ENCODE assay signal across 9 cellular contexts in the genomic region with DNA sequence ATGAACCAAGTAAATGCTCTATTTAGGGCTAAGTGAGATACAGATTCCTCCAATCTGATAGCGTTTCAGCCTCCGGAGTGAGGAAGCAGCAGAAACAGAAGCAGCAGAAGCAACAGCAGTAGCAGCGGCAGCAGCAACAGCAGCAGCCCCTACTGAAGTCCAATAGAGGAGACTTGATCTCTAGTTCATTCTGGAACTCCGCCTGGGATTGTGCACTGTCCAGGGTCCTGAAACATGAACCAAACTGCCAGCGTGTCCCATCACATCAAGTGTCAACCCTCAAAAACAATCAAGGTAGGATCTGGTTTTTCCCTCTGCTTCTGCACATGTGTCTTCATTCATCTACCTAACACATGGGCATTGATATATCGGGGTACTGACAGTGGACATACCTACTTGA. TPM values are rescaled to one million over a fixed set of nuclear protein-coding genes. Genes with fewer than 3 reads are reported as not detected.
DNase-seq lines count a peak whose midpoint lies in the region; ATAC-seq and TF ChIP-seq lines count a peak whose summit lies in the region.
"Had no signal": no experiment of that assay in that cellular context is flagged by ENCODE, and none has a peak within 500 bp of the region (broad histone marks: within the 10 kb centered on the region; RNA-seq: fewer than 3 reads in every experiment).

A gene (plus strand): TSS at position 97 of the 400 bp plus-strand sequence.

- H3F3A ChIP-seq in GM23338 (replicated peaks; ENCODE audit: low read depth), result no peaks in the 10 kb centered on the region

- no peaks in the 10 kb centered on the region for H3K27me3 ChIP-seq in GM23338 (ENCODE audit: insufficient read depth)

- H4K20me1 ChIP-seq in GM23338 (replicated peaks; ENCODE audit: insufficient read depth), result no peaks in the 10 kb centered on the region

- H3K27ac ChIP-seq in GM23338 (ENCODE audit: low read depth), result no peak within 1 kb of the TSS

- peaks cover 5% of the 10 kb centered on the region; the same call in 2 of the 3 replicates for H3K4me1 Mint-ChIP-seq in GM23338
- no peaks in the 10 kb centered on the region for H3K4me1 Mint-ChIP-seq in brain

- no peak within 1 kb of the TSS for H3K4me2 ChIP-seq in GM23338

- TF ChIP-seq CTCF in GM23338 (conservative IDR thresholded peaks at IDR 0.05; ENCODE audit: low read depth in 2 of 2) (no peak), brain (conservative IDR thresholded peaks at IDR 0.05) (no peak)

- peak; percentile 93 for ATAC-seq in GM23338
- ATAC-seq in activated CD4-positive, CD25-positive, alpha-beta regulatory T cell treated with anti-CD3 and anti-CD28 coated beads, Interleukin-2, amount 50 U/mL, for 24 hours, result no peak

- no peaks in the 10 kb centered on the region for H3K9me2 ChIP-seq in GM23338 (ENCODE audit: insufficient read depth)

- DNase-seq in GM23338 (ENCODE audit: low spot score), result peak; percentile 66
- DNase-seq in LoVo (ENCODE audit: low spot score), result peak; percentile 21
- DNase-seq in myocyte (ENCODE audit: low read depth), result peak; percentile 14
- DNase-seq in T-helper 1 cell, result no peak
- DNase-seq in NCI-H2227 (lab: John Stamatoyannopoulos, UW; ENCODE audit: unreplicated experiment), result no peak
- DNase-seq: GF-D8 had no signal

- H3K27ac Mint-ChIP-seq in GM23338 (no peak within 1 kb of the TSS), brain (no peak within 1 kb of the TSS)
- H3K27ac Mint-ChIP-seq: dendritic cell treated with granulocyte-macrophage colony-stimulating factor and Interleukin-4, amounts not matched to agents 40 ng/mL and 50 ng/mL, for 4 days had no signal

- no peaks in the 10 kb centered on the region for H3K36me3 Mint-ChIP-seq in GM23338 (ENCODE audit: low read depth)
- H3K36me3 Mint-ChIP-seq in brain, result no peaks in the 10 kb centered on the region

- H3K4me3 Mint-ChIP-seq in GM23338, result no peak within 1 kb of the TSS
- peak within 1 kb of the TSS; percentile 9 to 73 (median 44) for H3K4me3 Mint-ChIP-seq in brain
- H3K4me3 Mint-ChIP-seq: dendritic cell treated with granulocyte-macrophage colony-stimulating factor and Interleukin-4, amounts not matched to agents 40 ng/mL and 50 ng/mL, for 4 days had no signal

- H3K79me2 ChIP-seq in GM23338 (replicated peaks; ENCODE audit: insufficient read depth), result no peaks in the 10 kb centered on the region

- H3K9me3 Mint-ChIP-seq in GM23338 (peaks cover 5% of the 10 kb centered on the region; the same call in 2 of the 3 replicates), brain (no peaks in the 10 kb centered on the region)
- H3K9me3 Mint-ChIP-seq: dendritic cell treated with granulocyte-macrophage colony-stimulating factor and Interleukin-4, amounts not matched to agents 40 ng/mL and 50 ng/mL, for 4 days had no signal

- H3K4me1 ChIP-seq in GM23338 (ENCODE audit: insufficient read depth), result no peaks in the 10 kb centered on the region

- H3K36me3 ChIP-seq in GM23338 (ENCODE audit: insufficient read depth), result no peaks in the 10 kb centered on the region

- H3K4me3 ChIP-seq in GM23338, result no peak within 1 kb of the TSS

- H2AFZ ChIP-seq in GM23338, result no peak within 1 kb of the TSS

- H3K27me3 Mint-ChIP-seq in GM23338 (ENCODE audit: insufficient read depth, low read depth, poor library complexity), result no peaks in the 10 kb centered on the region
- peaks cover 14% of the 10 kb centered on the region for H3K27me3 Mint-ChIP-seq in brain
- H3K27me3 Mint-ChIP-seq: dendritic cell treated with granulocyte-macrophage colony-stimulating factor and Interleukin-4, amounts not matched to agents 40 ng/mL and 50 ng/mL, for 4 days had no signal

TF ChIP-seq in GM23338, 12 proteins besides CTCF, POLR2A, EP300 and RAD21 (continues in another document):
- TF ChIP-seq, protein P1, sequence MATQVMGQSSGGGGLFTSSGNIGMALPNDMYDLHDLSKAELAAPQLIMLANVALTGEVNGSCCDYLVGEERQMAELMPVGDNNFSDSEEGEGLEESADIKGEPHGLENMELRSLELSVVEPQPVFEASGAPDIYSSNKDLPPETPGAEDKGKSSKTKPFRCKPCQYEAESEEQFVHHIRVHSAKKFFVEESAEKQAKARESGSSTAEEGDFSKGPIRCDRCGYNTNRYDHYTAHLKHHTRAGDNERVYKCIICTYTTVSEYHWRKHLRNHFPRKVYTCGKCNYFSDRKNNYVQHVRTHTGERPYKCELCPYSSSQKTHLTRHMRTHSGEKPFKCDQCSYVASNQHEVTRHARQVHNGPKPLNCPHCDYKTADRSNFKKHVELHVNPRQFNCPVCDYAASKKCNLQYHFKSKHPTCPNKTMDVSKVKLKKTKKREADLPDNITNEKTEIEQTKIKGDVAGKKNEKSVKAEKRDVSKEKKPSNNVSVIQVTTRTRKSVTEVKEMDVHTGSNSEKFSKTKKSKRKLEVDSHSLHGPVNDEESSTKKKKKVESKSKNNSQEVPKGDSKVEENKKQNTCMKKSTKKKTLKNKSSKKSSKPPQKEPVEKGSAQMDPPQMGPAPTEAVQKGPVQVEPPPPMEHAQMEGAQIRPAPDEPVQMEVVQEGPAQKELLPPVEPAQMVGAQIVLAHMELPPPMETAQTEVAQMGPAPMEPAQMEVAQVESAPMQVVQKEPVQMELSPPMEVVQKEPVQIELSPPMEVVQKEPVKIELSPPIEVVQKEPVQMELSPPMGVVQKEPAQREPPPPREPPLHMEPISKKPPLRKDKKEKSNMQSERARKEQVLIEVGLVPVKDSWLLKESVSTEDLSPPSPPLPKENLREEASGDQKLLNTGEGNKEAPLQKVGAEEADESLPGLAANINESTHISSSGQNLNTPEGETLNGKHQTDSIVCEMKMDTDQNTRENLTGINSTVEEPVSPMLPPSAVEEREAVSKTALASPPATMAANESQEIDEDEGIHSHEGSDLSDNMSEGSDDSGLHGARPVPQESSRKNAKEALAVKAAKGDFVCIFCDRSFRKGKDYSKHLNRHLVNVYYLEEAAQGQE (IDR thresholded peaks at IDR 0.05; ENCODE audit: unreplicated experiment), result peak; percentile 85
- TF ChIP-seq ZNF114 (CRISPR knock-in tag; IDR thresholded peaks at IDR 0.05), result no peak
- TF ChIP-seq CREB1 (CRISPR knock-in tag; IDR thresholded peaks at IDR 0.05; ENCODE audit: low read depth), result no peak
- TF ChIP-seq POLR2AphosphoS5 (IDR thresholded peaks at IDR 0.05; ENCODE audit: low read depth), result no peak
- TF ChIP-seq, protein P2, sequence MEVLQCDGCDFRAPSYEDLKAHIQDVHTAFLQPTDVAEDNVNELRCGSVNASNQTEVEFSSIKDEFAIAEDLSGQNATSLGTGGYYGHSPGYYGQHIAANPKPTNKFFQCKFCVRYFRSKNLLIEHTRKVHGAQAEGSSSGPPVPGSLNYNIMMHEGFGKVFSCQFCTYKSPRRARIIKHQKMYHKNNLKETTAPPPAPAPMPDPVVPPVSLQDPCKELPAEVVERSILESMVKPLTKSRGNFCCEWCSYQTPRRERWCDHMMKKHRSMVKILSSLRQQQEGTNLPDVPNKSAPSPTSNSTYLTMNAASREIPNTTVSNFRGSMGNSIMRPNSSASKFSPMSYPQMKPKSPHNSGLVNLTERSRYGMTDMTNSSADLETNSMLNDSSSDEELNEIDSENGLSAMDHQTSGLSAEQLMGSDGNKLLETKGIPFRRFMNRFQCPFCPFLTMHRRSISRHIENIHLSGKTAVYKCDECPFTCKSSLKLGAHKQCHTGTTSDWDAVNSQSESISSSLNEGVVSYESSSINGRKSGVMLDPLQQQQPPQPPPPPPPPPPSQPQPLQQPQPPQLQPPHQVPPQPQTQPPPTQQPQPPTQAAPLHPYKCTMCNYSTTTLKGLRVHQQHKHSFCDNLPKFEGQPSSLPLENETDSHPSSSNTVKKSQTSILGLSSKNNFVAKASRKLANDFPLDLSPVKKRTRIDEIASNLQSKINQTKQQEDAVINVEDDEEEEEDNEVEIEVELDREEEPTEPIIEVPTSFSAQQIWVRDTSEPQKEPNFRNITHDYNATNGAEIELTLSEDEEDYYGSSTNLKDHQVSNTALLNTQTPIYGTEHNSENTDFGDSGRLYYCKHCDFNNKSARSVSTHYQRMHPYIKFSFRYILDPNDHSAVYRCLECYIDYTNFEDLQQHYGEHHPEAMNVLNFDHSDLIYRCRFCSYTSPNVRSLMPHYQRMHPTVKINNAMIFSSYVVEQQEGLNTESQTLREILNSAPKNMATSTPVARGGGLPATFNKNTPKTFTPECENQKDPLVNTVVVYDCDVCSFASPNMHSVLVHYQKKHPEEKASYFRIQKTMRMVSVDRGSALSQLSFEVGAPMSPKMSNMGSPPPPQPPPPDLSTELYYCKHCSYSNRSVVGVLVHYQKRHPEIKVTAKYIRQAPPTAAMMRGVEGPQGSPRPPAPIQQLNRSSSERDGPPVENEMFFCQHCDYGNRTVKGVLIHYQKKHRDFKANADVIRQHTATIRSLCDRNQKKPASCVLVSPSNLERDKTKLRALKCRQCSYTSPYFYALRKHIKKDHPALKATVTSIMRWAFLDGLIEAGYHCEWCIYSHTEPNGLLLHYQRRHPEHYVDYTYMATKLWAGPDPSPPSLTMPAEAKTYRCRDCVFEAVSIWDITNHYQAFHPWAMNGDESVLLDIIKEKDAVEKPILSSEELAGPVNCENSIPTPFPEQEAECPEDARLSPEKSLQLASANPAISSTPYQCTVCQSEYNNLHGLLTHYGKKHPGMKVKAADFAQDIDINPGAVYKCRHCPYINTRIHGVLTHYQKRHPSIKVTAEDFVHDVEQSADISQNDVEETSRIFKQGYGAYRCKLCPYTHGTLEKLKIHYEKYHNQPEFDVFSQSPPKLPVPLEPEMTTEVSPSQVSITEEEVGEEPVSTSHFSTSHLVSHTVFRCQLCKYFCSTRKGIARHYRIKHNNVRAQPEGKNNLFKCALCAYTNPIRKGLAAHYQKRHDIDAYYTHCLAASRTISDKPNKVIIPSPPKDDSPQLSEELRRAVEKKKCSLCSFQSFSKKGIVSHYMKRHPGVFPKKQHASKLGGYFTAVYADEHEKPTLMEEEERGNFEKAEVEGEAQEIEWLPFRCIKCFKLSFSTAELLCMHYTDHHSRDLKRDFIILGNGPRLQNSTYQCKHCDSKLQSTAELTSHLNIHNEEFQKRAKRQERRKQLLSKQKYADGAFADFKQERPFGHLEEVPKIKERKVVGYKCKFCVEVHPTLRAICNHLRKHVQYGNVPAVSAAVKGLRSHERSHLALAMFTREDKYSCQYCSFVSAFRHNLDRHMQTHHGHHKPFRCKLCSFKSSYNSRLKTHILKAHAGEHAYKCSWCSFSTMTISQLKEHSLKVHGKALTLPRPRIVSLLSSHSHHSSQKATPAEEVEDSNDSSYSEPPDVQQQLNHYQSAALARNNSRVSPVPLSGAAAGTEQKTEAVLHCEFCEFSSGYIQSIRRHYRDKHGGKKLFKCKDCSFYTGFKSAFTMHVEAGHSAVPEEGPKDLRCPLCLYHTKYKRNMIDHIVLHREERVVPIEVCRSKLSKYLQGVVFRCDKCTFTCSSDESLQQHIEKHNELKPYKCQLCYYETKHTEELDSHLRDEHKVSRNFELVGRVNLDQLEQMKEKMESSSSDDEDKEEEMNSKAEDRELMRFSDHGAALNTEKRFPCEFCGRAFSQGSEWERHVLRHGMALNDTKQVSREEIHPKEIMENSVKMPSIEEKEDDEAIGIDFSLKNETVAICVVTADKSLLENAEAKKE (CRISPR knock-in tag; IDR thresholded peaks at IDR 0.05), result peak; percentile 84
- TF ChIP-seq JUNB (IDR thresholded peaks at IDR 0.05; ENCODE audit: unreplicated experiment), result no peak

RNA-seq across cellular contexts. Expression of the gene that starts here (rescaled TPM):
- 14.8 and 26.3 TPM in 2 replicates for total RNA-seq in GM23338 (2014; rRNA removed; shearing (Covaris generic))
- polyA plus RNA-seq in GM23338 (2016; fragmentation: Nextera tagmentation; extraction: Ambion mirVana) (2.8 and 3.6 TPM in 2 replicates), brain (ENCODE audit: insufficient read depth, low read depth, low replicate concordance) (4.7 TPM)
- not detected in 2 replicates for total RNA-seq in myocyte
- not detected for polyA plus RNA-seq in myocyte (2012)

Comparison
In these comparisons a context has a peak if more than half of its experiments do, and no peak if none do; other contexts are left out.
1. RNA of the gene that starts here (total RNA-seq): 14.8 to 26.3 TPM in GM23338; not detected in myocyte; every median in the first group is over 10 times any median in the second.
2. Peak in DNase-seq in myocyte; RNA of the gene not detected or under 1 TPM.
3. DNase-seq: peak in GM23338 (single experiment) and LoVo (single experiment); none in T-helper 1 cell (0 of 5) and NCI-H2227 (single experiment).